In the genomic region with DNA sequence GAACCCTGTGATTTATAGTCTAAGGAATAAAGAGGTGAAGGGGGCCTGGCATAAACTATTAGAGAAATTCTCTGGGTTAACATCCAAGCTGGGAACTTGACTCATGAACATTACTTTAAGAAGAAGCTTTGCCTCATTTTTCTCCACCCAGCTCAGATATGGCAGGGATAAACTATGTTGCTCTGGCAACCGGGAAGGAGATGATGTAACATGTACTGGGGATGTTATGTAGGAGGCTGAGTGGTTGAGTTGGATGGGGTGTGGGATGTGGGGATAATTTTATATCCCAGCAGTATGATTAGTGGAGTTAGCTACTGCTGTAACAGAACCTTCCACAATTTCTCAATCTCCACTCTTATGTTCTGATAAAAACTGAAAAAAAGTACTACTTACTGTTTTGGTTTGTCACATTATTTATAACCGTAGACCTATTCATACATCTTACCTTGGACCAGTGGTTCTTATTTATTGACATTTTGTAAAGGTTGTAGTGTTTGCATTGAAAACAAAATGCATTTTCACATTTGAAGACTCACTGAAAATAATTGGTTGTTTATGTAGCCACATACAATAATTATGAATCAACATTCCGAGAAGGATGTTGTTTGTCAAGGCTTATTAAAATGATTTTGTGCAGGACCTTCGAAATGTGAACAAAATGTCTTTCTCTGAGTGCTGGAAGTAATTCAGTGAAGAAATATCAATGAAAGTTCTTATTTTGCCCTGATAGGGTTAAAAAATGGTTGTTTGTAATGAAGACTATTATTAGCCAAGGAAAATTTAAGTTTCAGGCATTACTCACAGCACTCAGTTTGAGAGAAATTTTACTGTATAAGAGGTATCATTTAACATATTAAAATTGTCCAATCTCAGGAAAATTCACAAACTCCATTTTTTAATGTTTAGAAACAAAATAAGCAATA, we compare ENCODE assay signal across 1 cellular context.
TF ChIP-seq lines count a peak whose summit lies in the region.

No MANE protein-coding gene starts in this region.

TF ChIP-seq in H1, 55 proteins besides CTCF, POLR2A, EP300 and RAD21:
- TF ChIP-seq SRF (IDR thresholded peaks at IDR 0.05; ENCODE audit: low read depth, low read length) (no peak), RXRA (IDR thresholded peaks at IDR 0.05; ENCODE audit: insufficient read depth, low read depth, low read length) (no peak), SIRT6 (IDR thresholded peaks at IDR 0.05; ENCODE audit: low read length) (no peak), CREB1 (IDR thresholded peaks at IDR 0.05) (no peak), SP2 (IDR thresholded peaks at IDR 0.05; ENCODE audit: low read length) (no peak), ASH2L (IDR thresholded peaks at IDR 0.05; ENCODE audit: low read length) (no peak), CEBPB (IDR thresholded peaks at IDR 0.05; ENCODE audit: low read depth, low read length) (no peak), HDAC6 (IDR thresholded peaks at IDR 0.05; ENCODE audit: low read depth, low read length) (no peak), GTF2F1 (IDR thresholded peaks at IDR 0.05; ENCODE audit: borderline replicate concordance, low read depth, low read length) (no peak)
- TF ChIP-seq, protein P1, sequence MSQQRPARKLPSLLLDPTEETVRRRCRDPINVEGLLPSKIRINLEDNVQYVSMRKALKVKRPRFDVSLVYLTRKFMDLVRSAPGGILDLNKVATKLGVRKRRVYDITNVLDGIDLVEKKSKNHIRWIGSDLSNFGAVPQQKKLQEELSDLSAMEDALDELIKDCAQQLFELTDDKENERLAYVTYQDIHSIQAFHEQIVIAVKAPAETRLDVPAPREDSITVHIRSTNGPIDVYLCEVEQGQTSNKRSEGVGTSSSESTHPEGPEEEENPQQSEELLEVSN (IDR thresholded peaks at IDR 0.05), result no peak
